15 cellular contexts compared by ENCODE assay signal in genomic region chr22:33492210-33492651, GRCh38.
DNase-seq lines count a peak whose midpoint lies in the region; ATAC-seq, FAIRE-seq and TF ChIP-seq lines count a peak whose summit lies in the region.
"Had no signal": no experiment of that assay in that cellular context is flagged by ENCODE, and none has a peak within 500 bp of the region (broad histone marks: within the 10 kb centered on the region; RNA-seq: fewer than 3 reads in every experiment).

No MANE protein-coding gene starts in this region.

- no peak for TF ChIP-seq CTCF in GM12878 (IDR thresholded peaks at IDR 0.05 in 2 of 3, conservative IDR thresholded peaks at IDR 0.05 in 1 of 3; ENCODE audit: control insufficient read depth in 2 of 3, extremely low read depth in 1 of 3, insufficient read depth in 1 of 3, low read depth in 3 of 3, low read length in 3 of 3)
- no peak for TF ChIP-seq CTCF in lower lobe of right lung (IDR thresholded peaks at IDR 0.05)
- no peak for TF ChIP-seq CTCF in HFFc6 (IDR thresholded peaks at IDR 0.05)

- H3K27me3 ChIP-seq in GM12878 (replicated peaks in 1 of 2; ENCODE audit: control insufficient read depth in 2 of 2, insufficient read depth in 2 of 2, low read length in 1 of 2) (no peaks in the 10 kb centered on the region), lower lobe of right lung (ENCODE audit: low read depth) (no peaks in the 10 kb centered on the region)

- TF ChIP-seq RAD21 in GM12878 (IDR thresholded peaks at IDR 0.05; ENCODE audit: insufficient read depth, low read depth, low read length), result no peak

- H3K4me3 ChIP-seq in GM12878 (no peak overlapping the region; the same call in 1 of the 2 replicates), lower lobe of right lung (peak overlapping the region; percentile 17)

- no peaks in the 10 kb centered on the region for H3K27me3 Mint-ChIP-seq in HFFc6 (ENCODE audit: insufficient read depth)
- H3K27me3 Mint-ChIP-seq: IgD-negative memory B cell had no signal

- in situ Hi-C loops in GM12878 (cut with MboI), result no loop called here

- no peak overlapping the region for H3K27ac Mint-ChIP-seq in HFFc6

- no TSS peak for BruUV-seq in GM12878 (replicated peaks; lab: Mats Ljungman, UMichigan)

- CTCF ChIA-PET in GM12878 (lab: Yijun Ruan, JAX), result interaction anchor here (0.5 to 1.1 kb wide), 4 partner anchors 21 to 1833 kb away, joined by 3 to 4 read pairs (median 3); no protein-coding TSS in a partner anchor

- no peak overlapping the region for H3K27ac ChIP-seq in GM12878 (ENCODE audit: control insufficient read depth, insufficient read depth)
- H3K27ac ChIP-seq in lower lobe of right lung, result peak overlapping the region; percentile 46
- H3K27ac ChIP-seq: C4-2B had no signal

- H3K9ac ChIP-seq in GM12878 (ENCODE audit: control insufficient read depth, insufficient read depth, low read length), result no peak overlapping the region

- no peaks in the 10 kb centered on the region for H4K20me1 ChIP-seq in GM12878 (ENCODE audit: control insufficient read depth, insufficient read depth)

- 32% methylated on average over 4 of the region's 4 CpGs for whole genome bisulfite sequencing in GM12878 (ENCODE audit: insufficient coverage, insufficient replicate concordance, low lambda C conversion rate, missing lambda C conversion rate)

- DNase-seq in AG08396 (ENCODE audit: low spot score), result peak; percentile 12
- peak; percentile 33 for DNase-seq in GM03348 (ENCODE audit: low spot score)
- DNase-seq in GM12878 (ENCODE audit: low read depth, low spot score), result no peak
- no peak for DNase-seq in lower lobe of right lung
- DNase-seq in germinal center (ENCODE audit: low spot score), result no peak
- DNase-seq in HFFc6, result no peak
- DNase-seq: amygdala; effector memory CD4-positive, alpha-beta T cell; hypothalamus; NCI-H2081 treated with DMSO at 0.1 percent for 48 hours; T-helper 9 cell had no signal

- peak overlapping the region; percentile 26 for H3K4me2 ChIP-seq in GM12878 (ENCODE audit: control insufficient read depth, insufficient read depth)

- H3K4me1 ChIP-seq in GM12878 (ENCODE audit: control insufficient read depth, insufficient read depth, low read length), result peaks cover 12% of the 10 kb centered on the region
- H3K4me1 ChIP-seq in lower lobe of right lung, result peaks cover 5% of the 10 kb centered on the region

- H3K36me3 ChIP-seq in GM12878 (ENCODE audit: control insufficient read depth in 2 of 2, insufficient read depth in 2 of 2, low read length in 1 of 2) (no peaks in the 10 kb centered on the region), lower lobe of right lung (no peaks in the 10 kb centered on the region)

- no peak for TF ChIP-seq EP300 in GM12878 (IDR thresholded peaks at IDR 0.05; ENCODE audit: borderline replicate concordance in 1 of 2, control insufficient read depth in 1 of 2, low read depth in 2 of 2, low read length in 2 of 2)

- peak overlapping the region; percentile 16; the same call in 1 of the 2 replicates for H2AFZ ChIP-seq in GM12878 (ENCODE audit: control insufficient read depth, low read depth, low read length)

- H3K4me3 Mint-ChIP-seq in HFFc6, result no peak overlapping the region

- TF ChIP-seq POLR2A in GM12878 (IDR thresholded peaks at IDR 0.05; ENCODE audit: low read depth, low read length), result no peak

- no peaks in the 10 kb centered on the region; the same call in 2 of the 3 replicates for H3K9me3 ChIP-seq in GM12878 (replicated peaks; ENCODE audit: control insufficient read depth, insufficient read depth, low read length)
- H3K9me3 ChIP-seq in lower lobe of right lung, result no peaks in the 10 kb centered on the region

- no peaks in the 10 kb centered on the region for H3K4me1 Mint-ChIP-seq in HFFc6 (ENCODE audit: low read depth)

- FAIRE-seq in GM12878 (lab: Jason Lieb, UNC), result peak; percentile 13

- H3K9me3 Mint-ChIP-seq in HFFc6, result peaks cover 69% of the 10 kb centered on the region

- POLR2A ChIA-PET in GM12878 (lab: Charles Lee), result interaction anchor here (1.0 to 1.4 kb wide), 2 partner anchors 10 to 26 kb away, joined by 3 to 5 read pairs; no protein-coding TSS in a partner anchor

- peaks cover 5% of the 10 kb centered on the region; the same call in 1 of the 2 replicates for H3K36me3 Mint-ChIP-seq in HFFc6 (ENCODE audit: low read depth)

- ATAC-seq in GM12878 (peak; percentile 77), lower lobe of right lung (no peak), GM18498 (IDR thresholded peaks at IDR 0.05; ENCODE audit: unreplicated experiment) (no peak), GM18870 (IDR thresholded peaks at IDR 0.05; ENCODE audit: unreplicated experiment) (no peak)

- H3K79me2 ChIP-seq in GM12878 (ENCODE audit: control insufficient read depth, insufficient read depth, low read length), result no peaks in the 10 kb centered on the region

- SMC1A ChIA-PET in GM12878 (lab: Charles Lee; ENCODE audit: uncharacterized antibody, unreplicated experiment), result interaction anchor here (1.0 to 2.6 kb wide), 6 partner anchors 8 to 192 kb away, joined by 3 to 21 read pairs (median 4); no protein-coding TSS in a partner anchor

- RAD21 ChIA-PET in GM12878 (lab: Charles Lee; ENCODE audit: unreplicated experiment), result interaction anchor here (1.4 to 2.4 kb wide), 2 partner anchors 20 to 27 kb away, joined by 6 to 7 read pairs; no protein-coding TSS in a partner anchor

- intact Hi-C loops in GM12878 (cut with micrococcal nuclease; ENCODE audit: unreplicated experiment) (no loop called here), lower lobe of right lung (cut with DNase I) (no loop called here)

TF ChIP-seq in GM12878, 131 proteins besides CTCF, POLR2A, EP300 and RAD21 (continues in another document):
- TF ChIP-seq GABPA (IDR thresholded peaks at IDR 0.05; ENCODE audit: low read depth), result no peak
- TF ChIP-seq RUNX3 (IDR thresholded peaks at IDR 0.05; ENCODE audit: low read length), result no peak
- TF ChIP-seq, protein P1, sequence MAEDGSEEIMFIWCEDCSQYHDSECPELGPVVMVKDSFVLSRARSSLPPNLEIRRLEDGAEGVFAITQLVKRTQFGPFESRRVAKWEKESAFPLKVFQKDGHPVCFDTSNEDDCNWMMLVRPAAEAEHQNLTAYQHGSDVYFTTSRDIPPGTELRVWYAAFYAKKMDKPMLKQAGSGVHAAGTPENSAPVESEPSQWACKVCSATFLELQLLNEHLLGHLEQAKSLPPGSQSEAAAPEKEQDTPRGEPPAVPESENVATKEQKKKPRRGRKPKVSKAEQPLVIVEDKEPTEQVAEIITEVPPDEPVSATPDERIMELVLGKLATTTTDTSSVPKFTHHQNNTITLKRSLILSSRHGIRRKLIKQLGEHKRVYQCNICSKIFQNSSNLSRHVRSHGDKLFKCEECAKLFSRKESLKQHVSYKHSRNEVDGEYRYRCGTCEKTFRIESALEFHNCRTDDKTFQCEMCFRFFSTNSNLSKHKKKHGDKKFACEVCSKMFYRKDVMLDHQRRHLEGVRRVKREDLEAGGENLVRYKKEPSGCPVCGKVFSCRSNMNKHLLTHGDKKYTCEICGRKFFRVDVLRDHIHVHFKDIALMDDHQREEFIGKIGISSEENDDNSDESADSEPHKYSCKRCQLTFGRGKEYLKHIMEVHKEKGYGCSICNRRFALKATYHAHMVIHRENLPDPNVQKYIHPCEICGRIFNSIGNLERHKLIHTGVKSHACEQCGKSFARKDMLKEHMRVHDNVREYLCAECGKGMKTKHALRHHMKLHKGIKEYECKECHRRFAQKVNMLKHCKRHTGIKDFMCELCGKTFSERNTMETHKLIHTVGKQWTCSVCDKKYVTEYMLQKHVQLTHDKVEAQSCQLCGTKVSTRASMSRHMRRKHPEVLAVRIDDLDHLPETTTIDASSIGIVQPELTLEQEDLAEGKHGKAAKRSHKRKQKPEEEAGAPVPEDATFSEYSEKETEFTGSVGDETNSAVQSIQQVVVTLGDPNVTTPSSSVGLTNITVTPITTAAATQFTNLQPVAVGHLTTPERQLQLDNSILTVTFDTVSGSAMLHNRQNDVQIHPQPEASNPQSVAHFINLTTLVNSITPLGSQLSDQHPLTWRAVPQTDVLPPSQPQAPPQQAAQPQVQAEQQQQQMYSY (CRISPR knock-in tag; IDR thresholded peaks at IDR 0.05), result no peak
- no peak for TF ChIP-seq BACH1 (IDR thresholded peaks at IDR 0.05; ENCODE audit: borderline replicate concordance)
- no peak for TF ChIP-seq CREB1 (IDR thresholded peaks at IDR 0.05; ENCODE audit: low read depth)
- no peak for TF ChIP-seq BCL11A (IDR thresholded peaks at IDR 0.05; ENCODE audit: low read depth, low read length)
- TF ChIP-seq, protein P2, sequence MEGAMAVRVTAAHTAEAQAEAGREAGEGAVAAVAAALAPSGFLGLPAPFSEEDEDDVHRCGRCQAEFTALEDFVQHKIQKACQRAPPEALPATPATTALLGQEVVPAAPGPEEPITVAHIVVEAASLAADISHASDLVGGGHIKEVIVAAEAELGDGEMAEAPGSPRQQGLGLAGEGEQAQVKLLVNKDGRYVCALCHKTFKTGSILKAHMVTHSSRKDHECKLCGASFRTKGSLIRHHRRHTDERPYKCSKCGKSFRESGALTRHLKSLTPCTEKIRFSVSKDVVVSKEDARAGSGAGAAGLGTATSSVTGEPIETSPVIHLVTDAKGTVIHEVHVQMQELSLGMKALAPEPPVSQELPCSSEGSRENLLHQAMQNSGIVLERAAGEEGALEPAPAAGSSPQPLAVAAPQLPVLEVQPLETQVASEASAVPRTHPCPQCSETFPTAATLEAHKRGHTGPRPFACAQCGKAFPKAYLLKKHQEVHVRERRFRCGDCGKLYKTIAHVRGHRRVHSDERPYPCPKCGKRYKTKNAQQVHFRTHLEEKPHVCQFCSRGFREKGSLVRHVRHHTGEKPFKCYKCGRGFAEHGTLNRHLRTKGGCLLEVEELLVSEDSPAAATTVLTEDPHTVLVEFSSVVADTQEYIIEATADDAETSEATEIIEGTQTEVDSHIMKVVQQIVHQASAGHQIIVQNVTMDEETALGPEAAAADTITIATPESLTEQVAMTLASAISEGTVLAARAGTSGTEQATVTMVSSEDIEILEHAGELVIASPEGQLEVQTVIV (IDR thresholded peaks at IDR 0.05; ENCODE audit: borderline replicate concordance, partially characterized antibody), result peak; percentile 16
- no peak for TF ChIP-seq SIN3A (IDR thresholded peaks at IDR 0.05; ENCODE audit: low read depth, low read length)
- no peak for TF ChIP-seq ZNF217 (IDR thresholded peaks at IDR 0.05)
- no peak for TF ChIP-seq CHD4 (IDR thresholded peaks at IDR 0.05)
- no peak for TF ChIP-seq PAX8 (IDR thresholded peaks at IDR 0.05)
- TF ChIP-seq TBL1XR1 (IDR thresholded peaks at IDR 0.05; ENCODE audit: low read depth, low read length), result no peak
- TF ChIP-seq ATF7 (IDR thresholded peaks at IDR 0.05; ENCODE audit: low read depth), result 0 out of 2 replicates have a peak, but pooled peaks have one; percentile 17
- no peak for TF ChIP-seq ZBED1 (IDR thresholded peaks at IDR 0.05; ENCODE audit: borderline replicate concordance)
- TF ChIP-seq TAF1 (IDR thresholded peaks at IDR 0.05; ENCODE audit: borderline replicate concordance, low read depth, low read length), result no peak

Comparison
In these comparisons a context has a peak if more than half of its experiments do, and no peak if none do; other contexts are left out.
1. DNase-seq: peak in AG08396 (single experiment) and GM03348 (single experiment); none in GM12878 (single experiment), lower lobe of right lung (single experiment), germinal center (single experiment) and HFFc6 (single experiment).